10 cellular contexts compared by ENCODE assay signal in the genomic region with DNA sequence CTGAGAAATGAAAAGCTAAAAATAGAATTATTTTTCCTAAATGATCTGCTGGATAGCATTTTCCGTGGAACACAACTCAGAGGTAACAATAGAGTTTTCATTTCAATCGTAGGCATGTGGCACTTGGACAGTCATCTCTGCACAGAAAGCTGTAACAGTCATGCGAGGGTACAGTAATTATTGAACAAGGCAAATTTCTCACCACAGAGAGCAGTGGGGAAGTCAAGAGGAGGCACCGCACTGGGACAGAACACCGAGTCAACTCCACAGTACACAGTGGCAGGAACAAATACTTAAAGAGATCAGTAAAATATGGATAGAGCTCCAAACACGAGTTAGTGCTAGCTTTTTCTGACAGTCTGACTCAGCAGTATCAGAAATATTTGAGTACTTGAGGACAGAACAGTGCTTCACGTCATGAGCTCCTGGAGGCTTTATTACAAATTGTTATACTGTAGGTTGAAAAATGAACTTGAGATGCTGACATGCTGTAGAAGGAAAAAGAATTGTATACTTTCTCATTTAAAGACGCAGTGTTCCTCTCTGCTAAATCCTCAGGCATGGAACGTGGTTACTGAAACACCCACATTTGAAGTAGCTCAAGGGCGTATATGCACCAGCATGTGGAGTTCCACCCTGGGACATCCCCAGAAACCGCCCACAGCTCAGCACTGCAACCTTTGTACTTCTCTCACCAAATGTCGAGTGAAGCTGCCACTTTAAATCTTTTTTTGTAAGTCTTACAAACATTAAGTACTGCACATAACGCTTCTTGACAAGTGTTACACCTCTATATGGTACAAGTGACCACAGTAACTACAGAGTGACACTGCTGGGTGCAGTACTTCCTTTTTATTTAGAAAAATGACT. TPM values are rescaled to one million over a fixed set of nuclear protein-coding genes. Genes with fewer than 3 reads are reported as not detected.
DNase-seq lines count a peak whose midpoint lies in the region; ATAC-seq and TF ChIP-seq lines count a peak whose summit lies in the region.
"Had no signal": no experiment of that assay in that cellular context is flagged by ENCODE, and none has a peak within 500 bp of the region (broad histone marks: within the 10 kb centered on the region; RNA-seq: fewer than 3 reads in every experiment).

No MANE protein-coding gene starts in this region.

- H3K36me3 Mint-ChIP-seq in activated T-cell treated with anti-CD3 and anti-CD28 coated beads, Interleukin-2, amount 50 U/mL, for 4 hours (ENCODE audit: insufficient read depth): peaks cover 43% of the 10 kb centered on the region
- H3K36me3 Mint-ChIP-seq in natural killer cell: peaks cover 8% of the 10 kb centered on the region

- TF ChIP-seq CTCF in left ventricle myocardium inferior (IDR thresholded peaks at IDR 0.05; ENCODE audit: borderline replicate concordance): no peak
- TF ChIP-seq CTCF in heart left ventricle (IDR thresholded peaks at IDR 0.05): no peak
- no peak for TF ChIP-seq CTCF in natural killer cell (IDR thresholded peaks at IDR 0.05)
- TF ChIP-seq CTCF in upper lobe of left lung (IDR thresholded peaks at IDR 0.05): no peak

- peaks cover 74% of the 10 kb centered on the region for H3K4me1 Mint-ChIP-seq in activated T-cell treated with anti-CD3 and anti-CD28 coated beads, Interleukin-2, amount 50 U/mL, for 4 hours (ENCODE audit: low read depth)
- peaks cover 96 to 97% of the 10 kb centered on the region in 2 donors for H3K4me1 Mint-ChIP-seq in natural killer cell
- H3K4me1 Mint-ChIP-seq: WTC11 had no signal

- H3K27me3 ChIP-seq in left ventricle myocardium inferior (ENCODE audit: low read depth) (no peaks in the 10 kb centered on the region), heart left ventricle (no peaks in the 10 kb centered on the region), upper lobe of left lung (no peaks in the 10 kb centered on the region)

- H3K27ac Mint-ChIP-seq in natural killer cell: peak overlapping the region; percentile 98 to 99
- H3K27ac Mint-ChIP-seq: WTC11 had no signal

- intact Hi-C loops in left ventricle myocardium inferior (cut with micrococcal nuclease) (no loop called here), heart left ventricle (cut with DNase I) (no loop called here), natural killer cell (cut with micrococcal nuclease) (loop anchor here (5.0 kb wide), 1 partner anchor 71 kb away; no protein-coding TSS in a partner anchor)

- no peak for TF ChIP-seq EP300 in upper lobe of left lung (IDR thresholded peaks at IDR 0.05)

- no peaks in the 10 kb centered on the region for H3K4me1 ChIP-seq in left ventricle myocardium inferior
- H3K4me1 ChIP-seq in heart left ventricle: peaks cover 0 to 40% (median 0%) of the 10 kb centered on the region in 12 donors
- H3K4me1 ChIP-seq in upper lobe of left lung: peaks cover 0 to 15% (median 3%) of the 10 kb centered on the region in 4 donors

- 78 to 83% (median 79%) methylated on average over 13 of the region's 13 CpGs for WGBS in heart left ventricle, 4 donors
- 75 to 76% methylated on average over 13 of the region's 13 CpGs for WGBS in upper lobe of left lung, 2 donors

- H3K36me3 ChIP-seq in left ventricle myocardium inferior (peaks cover 84% of the 10 kb centered on the region), heart left ventricle (peaks cover 3 to 97% (median 88%) of the 10 kb centered on the region in 9 donors), upper lobe of left lung (peaks cover 25 to 87% (median 57%) of the 10 kb centered on the region in 4 donors)

- no peaks in the 10 kb centered on the region for H3K27me3 Mint-ChIP-seq in activated T-cell treated with anti-CD3 and anti-CD28 coated beads, Interleukin-2, amount 50 U/mL, for 4 hours (ENCODE audit: low read depth)
- no peaks in the 10 kb centered on the region for H3K27me3 Mint-ChIP-seq in natural killer cell (ENCODE audit: low read depth in 2 of 2)

- no peaks in the 10 kb centered on the region for H3K9me3 ChIP-seq in left ventricle myocardium inferior (replicated peaks)
- H3K9me3 ChIP-seq in heart left ventricle: no peaks in the 10 kb centered on the region
- H3K9me3 ChIP-seq in upper lobe of left lung: no peaks in the 10 kb centered on the region

- TF ChIP-seq POLR2A in heart left ventricle (IDR thresholded peaks at IDR 0.05) (no peak), upper lobe of left lung (IDR thresholded peaks at IDR 0.05) (no peak)

- no peaks in the 10 kb centered on the region for H3K9me3 Mint-ChIP-seq in activated T-cell treated with anti-CD3 and anti-CD28 coated beads, Interleukin-2, amount 50 U/mL, for 4 hours
- H3K9me3 Mint-ChIP-seq in natural killer cell: no peaks in the 10 kb centered on the region
- H3K9me3 Mint-ChIP-seq: WTC11 had no signal

- H3K27ac ChIP-seq in left ventricle myocardium inferior (replicated peaks) (peak overlapping the region; percentile 4), heart left ventricle (peak overlapping the region in 1 of 12 donors; percentile 81), upper lobe of left lung (peak overlapping the region in 3 of 4 donors; percentile 27 to 49 (median 45))

- peak overlapping the region; percentile 19 for H3K4me3 Mint-ChIP-seq in activated T-cell treated with anti-CD3 and anti-CD28 coated beads, Interleukin-2, amount 50 U/mL, for 4 hours
- H3K4me3 Mint-ChIP-seq in natural killer cell: peak overlapping the region; percentile 64
- H3K4me3 Mint-ChIP-seq: WTC11 had no signal

- ATAC-seq in heart left ventricle (no peak), natural killer cell (peak; percentile 46 to 73 (median 64)), upper lobe of left lung (ENCODE audit: low FRiP score in 2 of 2) (no peak), HG03108 (IDR thresholded peaks at IDR 0.05; ENCODE audit: unreplicated experiment) (no peak)
- peak; percentile 73 to 78 for ATAC-seq in activated T-cell treated with anti-CD3 and anti-CD28 coated beads, Interleukin-2, amount 50 U/mL, for 4 hours
- ATAC-seq: WTC11 had no signal

- H3K4me3 ChIP-seq in left ventricle myocardium inferior (no peak overlapping the region), heart left ventricle (no peak overlapping the region), upper lobe of left lung (no peak overlapping the region)

- DNase-seq in left ventricle myocardium inferior (no peak), heart left ventricle (no peak), natural killer cell (peak; percentile 56), upper lobe of left lung (no peak), retina (no peak), hepatic stellate cell (ENCODE audit: low spot score) (no peak)
- DNase-seq in activated T-cell treated with anti-CD3 and anti-CD28 coated beads, Interleukin-2, amount 50 U/mL, for 4 hours: peak; percentile 38
- DNase-seq: NCI-H69 had no signal

RNA-seq across cellular contexts. Expression of gene YPEL1, which starts 27.4 kb away (rescaled TPM):
- total RNA-seq in left ventricle myocardium inferior (8.3 TPM), heart left ventricle (10 to 100 TPM in 1 of 9 donors, 1 to 10 TPM in 8; 6.3 to 10.0 (median 7.5) TPM), natural killer cell (10 to 100 TPM; 59.9 to 86.3 (median 68.8) TPM), upper lobe of left lung (10 to 100 TPM in 1 of 6 donors, 1 to 10 TPM in 5; 4.4 to 11.6 (median 7.4) TPM)
- 1 to 10 TPM; 2.5 to 2.8 TPM for polyA plus RNA-seq in heart left ventricle
- total RNA-seq in activated T-cell treated with anti-CD3 and anti-CD28 coated beads, Interleukin-2, amount 50 U/mL, for 4 hours: under 1 TPM; 0.13 to 0.19 (median 0.18) TPM

Comparison
In these comparisons a context has a peak if more than half of its experiments do, and no peak if none do; other contexts are left out.
1. DNase-seq: peak in activated T-cell treated with anti-CD3 and anti-CD28 coated beads, Interleukin-2, amount 50 U/mL, for 4 hours (single experiment) and natural killer cell (single experiment); none in left ventricle myocardium inferior (single experiment), heart left ventricle (0 of 5), upper lobe of left lung (0 of 2), retina (single experiment) and hepatic stellate cell (single experiment).
2. ATAC-seq: peak in activated T-cell treated with anti-CD3 and anti-CD28 coated beads, Interleukin-2, amount 50 U/mL, for 4 hours (2 of 2) and natural killer cell (3 of 3); none in heart left ventricle (0 of 4), upper lobe of left lung (0 of 2) and HG03108 (single experiment).